In genomic region chr7:17142831-17143541, GRCh38 we compare ENCODE assay signal across 9 cellular contexts.
DNase-seq lines count a peak whose midpoint lies in the region; ATAC-seq and TF ChIP-seq lines count a peak whose summit lies in the region.
"Had no signal": no experiment of that assay in that cellular context is flagged by ENCODE, and none has a peak within 500 bp of the region (broad histone marks: within the 10 kb centered on the region; RNA-seq: fewer than 3 reads in every experiment).

No MANE protein-coding gene starts in this region.

- H3K4me3 ChIP-seq in A673 (ENCODE audit: low read depth, low read length, poor library complexity, severe bottlenecking) (peak overlapping the region; percentile 19), HL-60 (replicated peaks; ENCODE audit: insufficient read depth, low read length) (no peak overlapping the region), adipocyte (ENCODE audit: low read length) (peak overlapping the region; percentile 74), left lung (peak overlapping the region in 1 of 2 donors; percentile 11)

- CTCF ChIA-PET in A673 (lab: Charles Lee) = interaction anchor here (0.6 to 1.0 kb wide), 2 partner anchors 160 to 1109 kb away, joined by 3 read pairs; no protein-coding TSS in a partner anchor

- TF ChIP-seq CTCF in A673 (conservative IDR thresholded peaks at IDR 0.05; ENCODE audit: low read depth, low read length) (no peak), HL-60 (IDR thresholded peaks at IDR 0.05; ENCODE audit: insufficient read depth, low read length) (no peak), left lung (IDR thresholded peaks at IDR 0.05) (no peak)

- BruUV-seq in A673 (replicated peaks; lab: Mats Ljungman, UMichigan) = no TSS peak

- H3K9me3 ChIP-seq in A673 (ENCODE audit: low read depth, low read length, poor library complexity, severe bottlenecking) (no peaks in the 10 kb centered on the region), adipocyte (ENCODE audit: control insufficient read depth, low read length) (no peaks in the 10 kb centered on the region), left lung (no peaks in the 10 kb centered on the region)

- DNase-seq in A673 (ENCODE audit: low spot score) (peak; percentile 36), HL-60 (ENCODE audit: low read depth in 1 of 2, low spot score in 1 of 2) (no peak), adipocyte (ENCODE audit: low read depth) (peak; percentile 25), left lung (no peak), OCI-M2 (lab: John Stamatoyannopoulos, UW; ENCODE audit: unreplicated experiment) (no peak)
- DNase-seq in activated CD8-positive, alpha-beta memory T cell treated with anti-CD3 and anti-CD28 coated beads, Interleukin-2, amount 50 U/mL, for 4 hours = no peak
- DNase-seq: DMS79 treated with DMSO at 0.1 percent for 48 hours had no signal

- ATAC-seq in left lung (peak; percentile 49), HG03565 (IDR thresholded peaks at IDR 0.05; ENCODE audit: unreplicated experiment) (no peak), GM21786 (IDR thresholded peaks at IDR 0.05; ENCODE audit: unreplicated experiment) (no peak)

- POLR2A ChIA-PET in A673 (lab: Charles Lee; ENCODE audit: low non-redundant PET) = no interaction called here

- intact Hi-C loops in A673 (cut with micrococcal nuclease; ENCODE audit: unreplicated experiment) (no loop called here), left lung (cut with DNase I) (no loop called here)

- H3K27ac ChIP-seq in A673 (ENCODE audit: low read depth, low read length, poor library complexity, severe bottlenecking) = peak overlapping the region; percentile 41
- H3K27ac ChIP-seq in HL-60 (replicated peaks) = 0 out of 2 replicates have a peak overlapping the region, but pooled peaks have one; percentile 10
- peak overlapping the region; percentile 40 to 80 for H3K27ac ChIP-seq in left lung

- no peaks in the 10 kb centered on the region for H3K27me3 ChIP-seq in A673 (replicated peaks; ENCODE audit: insufficient read depth, low read depth, low read length, poor library complexity)
- H3K27me3 ChIP-seq in HL-60 (ENCODE audit: insufficient read depth, poor library complexity, severe bottlenecking) = no peaks in the 10 kb centered on the region
- H3K27me3 ChIP-seq in adipocyte (replicated peaks; ENCODE audit: control insufficient read depth, insufficient read depth, low read length) = no peaks in the 10 kb centered on the region
- H3K27me3 ChIP-seq in left lung = no peaks in the 10 kb centered on the region

- H3K36me3 ChIP-seq in A673 (ENCODE audit: insufficient read depth, low read length, poor library complexity, severe bottlenecking) = no peaks in the 10 kb centered on the region
- no peaks in the 10 kb centered on the region for H3K36me3 ChIP-seq in adipocyte (ENCODE audit: control insufficient read depth, insufficient read depth, low read length, severe bottlenecking)
- H3K36me3 ChIP-seq in left lung = no peaks in the 10 kb centered on the region

- H3K4me1 ChIP-seq in A673 (ENCODE audit: insufficient read depth, low read length, poor library complexity, severe bottlenecking) (peaks cover 26% of the 10 kb centered on the region), adipocyte (ENCODE audit: control insufficient read depth, insufficient read depth, low read length) (peaks cover 23% of the 10 kb centered on the region), left lung (peaks cover 4 to 25% of the 10 kb centered on the region in 2 donors)

- H3K9ac ChIP-seq in adipocyte (ENCODE audit: low read length) = peak overlapping the region; percentile 44

Comparison
In these comparisons a context has a peak if more than half of its experiments do, and no peak if none do; other contexts are left out.
1. DNase-seq: peak in A673 (single experiment) and adipocyte (single experiment); none in HL-60 (0 of 2), left lung (0 of 2), OCI-M2 (single experiment) and activated CD8-positive, alpha-beta memory T cell treated with anti-CD3 and anti-CD28 coated beads, Interleukin-2, amount 50 U/mL, for 4 hours (single experiment).
2. H3K27ac ChIP-seq: peak in every context shown above with its lines; median percentile 60 in left lung; 41 in A673; 10 in HL-60.